7 cellular contexts compared by ENCODE assay signal in the genomic region with DNA sequence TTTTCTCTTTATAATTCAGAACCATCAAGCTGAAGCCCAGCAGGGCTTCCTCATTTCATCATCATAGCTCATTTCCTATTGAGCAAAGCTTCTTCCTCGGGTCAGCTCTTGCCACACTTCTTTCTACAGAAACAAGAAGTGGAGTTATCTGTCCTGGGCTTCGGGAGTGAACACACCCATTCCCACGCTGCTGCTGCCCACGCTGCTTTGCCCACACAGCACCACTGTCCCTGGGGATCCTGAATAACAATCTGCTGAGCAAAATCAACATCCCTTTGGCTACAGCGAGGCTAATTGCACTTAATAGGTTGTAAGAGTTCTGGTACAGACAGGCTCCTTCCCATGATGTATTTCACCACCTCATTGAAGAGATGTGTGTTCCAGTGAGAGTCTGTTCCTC. TPM values are rescaled to one million over a fixed set of nuclear protein-coding genes. Genes with fewer than 3 reads are reported as not detected.
DNase-seq lines count a peak whose midpoint lies in the region; ATAC-seq and TF ChIP-seq lines count a peak whose summit lies in the region.

No MANE protein-coding gene starts in this region.

- CTCF ChIA-PET in RWPE1 (lab: Yijun Ruan, JAX) = interaction anchor here (5.1 kb wide), 1 partner anchor 80 kb away, joined by 41 read pairs; no protein-coding TSS in a partner anchor

- peaks cover 17% of the 10 kb centered on the region for H3K27me3 Mint-ChIP-seq in HFFc6 (ENCODE audit: insufficient read depth)

- no peaks in the 10 kb centered on the region for H3K9me3 ChIP-seq in gastroesophageal sphincter

- H3K4me3 ChIP-seq in gastroesophageal sphincter (no peak overlapping the region), skeletal muscle cell (ENCODE audit: low read depth, low read length) (no peak overlapping the region)

- peak overlapping the region; percentile 37; the same call in 1 of the 2 replicates for H3K4me3 Mint-ChIP-seq in HFFc6

- H3K4me1 ChIP-seq in gastroesophageal sphincter = peaks cover 0 to 11% (median 5%) of the 10 kb centered on the region in 3 donors

- no peaks in the 10 kb centered on the region for H3K36me3 Mint-ChIP-seq in HFFc6 (ENCODE audit: low read depth)

- H3K27ac ChIP-seq in RWPE1 (peak overlapping the region; percentile 19; the same call in 1 of the 2 replicates), gastroesophageal sphincter (no peak overlapping the region)

- ATAC-seq in gastroesophageal sphincter (peak; percentile 68), GM21717 (IDR thresholded peaks at IDR 0.05; ENCODE audit: unreplicated experiment) (no peak), HG02981 (IDR thresholded peaks at IDR 0.05; ENCODE audit: unreplicated experiment) (no peak)

- H3K9me3 Mint-ChIP-seq in HFFc6 = no peaks in the 10 kb centered on the region

- DNase-seq in HFFc6 (peak; percentile 19), RWPE1 (ENCODE audit: low spot score) (peak; percentile 33), skeletal muscle cell (ENCODE audit: low read depth) (peak; percentile 99), kidney tubule cell (ENCODE audit: low spot score) (no peak)

- 31 to 33% methylated on average over 1 to 2 of the region's 5 CpGs for WGBS in gastroesophageal sphincter (ENCODE audit: low coverage in 1 of 2), 2 donors

- TF ChIP-seq EP300 in gastroesophageal sphincter (IDR thresholded peaks at IDR 0.05) = no peak

- no peaks in the 10 kb centered on the region for H3K27me3 ChIP-seq in gastroesophageal sphincter

- TF ChIP-seq POLR2A in gastroesophageal sphincter (IDR thresholded peaks at IDR 0.05) = no peak

- no peak for TF ChIP-seq CTCF in HFFc6 (IDR thresholded peaks at IDR 0.05)
- TF ChIP-seq CTCF in RWPE1 (conservative IDR thresholded peaks at IDR 0.05; ENCODE audit: low read depth) = no peak
- TF ChIP-seq CTCF in gastroesophageal sphincter (IDR thresholded peaks at IDR 0.05) = no peak

- POLR2A ChIA-PET in RWPE1 (lab: Yijun Ruan, JAX; ENCODE audit: low non-redundant PET) = no interaction called here

- H3K36me3 ChIP-seq in gastroesophageal sphincter = no peaks in the 10 kb centered on the region

- no peak overlapping the region; the same call in 1 of the 2 replicates for H3K27ac Mint-ChIP-seq in HFFc6

- H3K4me1 Mint-ChIP-seq in HFFc6 (ENCODE audit: low read depth) = peaks cover 35% of the 10 kb centered on the region

RNA-seq across cellular contexts. Expression of a gene that starts 23.7 kb away (rescaled TPM):
- 1 to 10 TPM; 1.9 to 2.6 (median 2.1) TPM for total RNA-seq in HFFc6 (2021; fragmentation: NEBNext Ultra II Directional; extraction: Animal tissue kit (Norgen Biotek cat#: 25700))
- 1 to 10 TPM; 1.1 to 4.9 (median 2.9) TPM for total RNA-seq in gastroesophageal sphincter

RNA-seq across cellular contexts. Expression of a gene that starts 23.8 kb away (rescaled TPM):
- 10 to 100 TPM; 19.6 to 25.0 (median 24.2) TPM for total RNA-seq in HFFc6 (2021; fragmentation: NEBNext Ultra II Directional; extraction: Animal tissue kit (Norgen Biotek cat#: 25700))
- total RNA-seq in gastroesophageal sphincter = 10 to 100 TPM; 23.8 to 35.6 (median 30.4) TPM

RNA-seq across cellular contexts. Expression of a gene that starts 48.9 kb away (rescaled TPM):
- under 1 TPM in 5 of 6 experiments, not detected in 1; 0.07 to 0.23 (median 0.13) TPM for total RNA-seq in HFFc6 (2021; fragmentation: NEBNext Ultra II Directional; extraction: Animal tissue kit (Norgen Biotek cat#: 25700))
- total RNA-seq in gastroesophageal sphincter = 10 to 100 TPM in 1 of 4 donors, 1 to 10 TPM in 3; 6.6 to 14.2 (median 8.4) TPM

RNA-seq across cellular contexts. Expression of a gene that starts 51.3 kb away (rescaled TPM):
- total RNA-seq in HFFc6 (2021; fragmentation: NEBNext Ultra II Directional; extraction: Animal tissue kit (Norgen Biotek cat#: 25700)) = 10 to 100 TPM; 63.9 to 78.0 (median 69.4) TPM
- total RNA-seq in gastroesophageal sphincter = 10 to 100 TPM; 46.5 to 69.5 (median 61.8) TPM

Comparison
In these comparisons a context has a peak if more than half of its experiments do, and no peak if none do; other contexts are left out.
1. RNA of a gene that starts 48.9 kb away (total RNA-seq): 6.6 to 14.2 TPM in gastroesophageal sphincter; 0.07 to 0.23 TPM in HFFc6; every median in the first group is over 4 times any median in the second.